22 cellular contexts compared by ENCODE assay signal in genomic region chr7:105623378-105623777, GRCh38. TPM values are rescaled to one million over a fixed set of nuclear protein-coding genes. Genes with fewer than 3 reads are reported as not detected.
A peak's percentile ranks its signal among the peaks of the same experiment; 100 is the strongest.
DNase-seq lines count a peak whose midpoint lies in the region; ATAC-seq and TF ChIP-seq lines count a peak whose summit lies in the region.
"Had no signal": no experiment of that assay in that cellular context is flagged by ENCODE, and none has a peak within 500 bp of the region (broad histone marks: within the 10 kb centered on the region; RNA-seq: fewer than 3 reads in every experiment).

No MANE protein-coding gene starts in this region.

- H3K9me3 ChIP-seq in WERI-Rb-1 (ENCODE audit: severe bottlenecking) (peaks cover 3% of the 10 kb centered on the region), sigmoid colon (no peaks in the 10 kb centered on the region), heart right ventricle (peaks cover 0 to 14% (median 0%) of the 10 kb centered on the region in 11 donors)

- H3K36me3 ChIP-seq in WERI-Rb-1, result peaks cover 4% of the 10 kb centered on the region
- H3K36me3 ChIP-seq in sigmoid colon, result peaks cover 0 to 32% (median 13%) of the 10 kb centered on the region in 4 donors
- H3K36me3 ChIP-seq in heart right ventricle, result peaks cover 0 to 65% (median 3%) of the 10 kb centered on the region in 9 donors
- H3K36me3 ChIP-seq: HAP-1, SJCRH30 had no signal

- peaks cover 6% of the 10 kb centered on the region for H3K9me3 Mint-ChIP-seq in activated naive CD4-positive, alpha-beta T cell treated with anti-CD3 and anti-CD28 coated beads, Interleukin-2, amount 10 ng/mL, durations not matched to agents 7 days and 5 days

- H3K4me1 ChIP-seq in sigmoid colon (peaks cover 0 to 26% (median 21%) of the 10 kb centered on the region in 4 donors), heart right ventricle (peaks cover 0 to 17% (median 12%) of the 10 kb centered on the region in 9 donors)
- H3K4me1 ChIP-seq: HAP-1, SJCRH30 had no signal

- H3K4me3 Mint-ChIP-seq in activated naive CD4-positive, alpha-beta T cell treated with anti-CD3 and anti-CD28 coated beads, Interleukin-2, amount 10 ng/mL, durations not matched to agents 7 days and 5 days, result no peak overlapping the region
- H3K4me3 Mint-ChIP-seq: IgD-negative memory B cell had no signal

- H3K27ac ChIP-seq in WERI-Rb-1, result no peak overlapping the region
- no peak overlapping the region for H3K27ac ChIP-seq in sigmoid colon
- H3K27ac ChIP-seq in heart right ventricle, result no peak overlapping the region
- H3K27ac ChIP-seq: HL-60, KMS-11, SJCRH30 had no signal

- 84 to 96% methylated on average over 5 of the region's 5 CpGs for WGBS in sigmoid colon, 2 donors
- WGBS in heart right ventricle, 2 donors, result 91% methylated on average over 5 of the region's 5 CpGs

- intact Hi-C loops in sigmoid colon (cut with DNase I), result no loop called here
- intact Hi-C loops in heart right ventricle (cut with DNase I), result no loop called here

- no peak for TF ChIP-seq POLR2A in sigmoid colon (IDR thresholded peaks at IDR 0.05)

- no peaks in the 10 kb centered on the region for H3K4me1 Mint-ChIP-seq in activated naive CD4-positive, alpha-beta T cell treated with anti-CD3 and anti-CD28 coated beads, Interleukin-2, amount 10 ng/mL, durations not matched to agents 7 days and 5 days

- no peak for TF ChIP-seq EP300 in sigmoid colon (IDR thresholded peaks at IDR 0.05)

- H3K4me3 ChIP-seq in WERI-Rb-1 (ENCODE audit: low read depth, low read length) (no peak overlapping the region), sigmoid colon (no peak overlapping the region), heart right ventricle (no peak overlapping the region)
- H3K4me3 ChIP-seq: HAP-1, SJCRH30 had no signal

- H3K27me3 ChIP-seq in WERI-Rb-1 (ENCODE audit: insufficient read depth, low read depth, severe bottlenecking) (no peaks in the 10 kb centered on the region), sigmoid colon (no peaks in the 10 kb centered on the region), heart right ventricle (no peaks in the 10 kb centered on the region)
- H3K27me3 ChIP-seq: SJCRH30 had no signal

- no peak for TF ChIP-seq CTCF in WERI-Rb-1 (IDR thresholded peaks at IDR 0.05; ENCODE audit: low read depth, low read length)
- TF ChIP-seq CTCF in sigmoid colon (IDR thresholded peaks at IDR 0.05), result no peak
- no peak for TF ChIP-seq CTCF in heart right ventricle (IDR thresholded peaks at IDR 0.05)

- no peaks in the 10 kb centered on the region for H3K27me3 Mint-ChIP-seq in activated naive CD4-positive, alpha-beta T cell treated with anti-CD3 and anti-CD28 coated beads, Interleukin-2, amount 10 ng/mL, durations not matched to agents 7 days and 5 days
- H3K27me3 Mint-ChIP-seq: IgD-negative memory B cell had no signal

- DNase-seq in activated naive CD4-positive, alpha-beta T cell treated with anti-CD3 and anti-CD28 coated beads, Interleukin-2, amount 10 ng/mL, durations not matched to agents 7 days and 5 days, result peak; percentile 7
- DNase-seq in activated naive CD4-positive, alpha-beta T cell treated with Interleukin-2 at 50 U/mL for 16 hours, result no peak
- peak; percentile 33 for DNase-seq in WERI-Rb-1
- peak; percentile 9 for DNase-seq in sigmoid colon
- no peak for DNase-seq in SIG-M5 (lab: John Stamatoyannopoulos, UW)
- DNase-seq in heart right ventricle, result no peak
- no peak for DNase-seq in NCI-H1105 treated with DMSO at 0.1 percent for 48 hours (lab: John Stamatoyannopoulos, UW)
- DNase-seq: Calu3, GOT3, MM.1S, NCI-H2029, NCI-H446, NCI-H524 treated with DMSO at 0.1 percent for 48 hours, NCI-H774, SJCRH30 had no signal

- CTCF ChIA-PET in activated naive CD4-positive, alpha-beta T cell treated with anti-CD3 and anti-CD28 coated beads, Interleukin-2, amount 10 ng/mL, durations not matched to agents 7 days and 5 days (lab: Charles Lee), result no interaction called here

- ATAC-seq in heart right ventricle, result no peak
- ATAC-seq: SK-N-SH treated with all-trans-retinoic acid at 6 μM for 48 hours had no signal

- H3K36me3 Mint-ChIP-seq in activated naive CD4-positive, alpha-beta T cell treated with anti-CD3 and anti-CD28 coated beads, Interleukin-2, amount 10 ng/mL, durations not matched to agents 7 days and 5 days, result peaks cover 35% of the 10 kb centered on the region

- no peak overlapping the region for H3K27ac Mint-ChIP-seq in activated naive CD4-positive, alpha-beta T cell treated with anti-CD3 and anti-CD28 coated beads, Interleukin-2, amount 10 ng/mL, durations not matched to agents 7 days and 5 days
- H3K27ac Mint-ChIP-seq: IgD-negative memory B cell had no signal

RNA-seq across cellular contexts. Expression of gene EFCAB10, which starts 42.1 kb away (rescaled TPM):
- total RNA-seq in sigmoid colon (not detected), heart right ventricle (not detected)
- polyA plus RNA-seq in sigmoid colon (under 1 TPM in 1 of 3 donors, not detected in 2; 0.13 TPM), heart right ventricle (not detected)
- total RNA-seq: A172, Calu3 had no signal
- polyA plus RNA-seq: BJ, IgD-negative memory B cell had no signal

Comparison
In these comparisons a context has a peak if more than half of its experiments do, and no peak if none do; other contexts are left out.
1. DNase-seq: peak in activated naive CD4-positive, alpha-beta T cell treated with anti-CD3 and anti-CD28 coated beads, Interleukin-2, amount 10 ng/mL, durations not matched to agents 7 days and 5 days (single experiment), WERI-Rb-1 (single experiment) and sigmoid colon (single experiment); none in activated naive CD4-positive, alpha-beta T cell treated with Interleukin-2 at 50 U/mL for 16 hours (single experiment), SIG-M5 (single experiment), heart right ventricle (0 of 2) and NCI-H1105 treated with DMSO at 0.1 percent for 48 hours (single experiment).